1 cellular context compared by ENCODE assay signal in the genomic region with DNA sequence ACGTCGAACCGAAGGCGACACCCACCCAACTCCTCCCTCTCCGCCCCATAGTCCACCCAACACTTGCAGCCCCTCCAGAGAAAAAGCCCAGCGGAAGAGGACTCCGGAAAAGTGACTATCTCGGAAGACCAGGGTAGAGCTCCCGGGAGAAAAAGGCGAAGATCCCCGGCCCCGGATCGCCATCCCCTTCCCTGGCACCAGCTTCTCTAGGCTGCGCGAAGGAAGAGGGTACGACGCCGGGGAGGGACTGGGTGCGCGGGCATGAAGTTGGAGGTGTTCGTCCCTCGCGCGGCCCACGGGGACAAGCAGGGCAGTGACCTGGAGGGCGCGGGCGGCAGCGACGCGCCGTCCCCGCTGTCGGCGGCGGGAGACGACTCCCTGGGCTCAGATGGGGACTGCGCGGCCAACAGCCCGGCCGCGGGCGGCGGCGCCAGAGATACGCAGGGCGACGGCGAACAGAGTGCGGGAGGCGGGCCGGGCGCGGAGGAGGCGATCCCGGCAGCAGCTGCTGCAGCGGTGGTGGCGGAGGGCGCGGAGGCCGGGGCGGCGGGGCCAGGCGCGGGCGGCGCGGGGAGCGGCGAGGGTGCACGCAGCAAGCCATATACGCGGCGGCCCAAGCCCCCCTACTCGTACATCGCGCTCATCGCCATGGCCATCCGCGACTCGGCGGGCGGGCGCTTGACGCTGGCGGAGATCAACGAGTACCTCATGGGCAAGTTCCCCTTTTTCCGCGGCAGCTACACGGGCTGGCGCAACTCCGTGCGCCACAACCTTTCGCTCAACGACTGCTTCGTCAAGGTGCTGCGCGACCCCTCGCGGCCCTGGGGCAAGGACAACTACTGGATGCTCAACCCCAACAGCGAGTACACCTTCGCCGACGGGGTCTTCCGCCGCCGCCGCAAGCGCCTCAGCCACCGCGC.
A peak's percentile ranks its signal among the peaks of the same experiment; 100 is the strongest.
TF ChIP-seq lines count a peak whose summit lies in the region.

No MANE protein-coding gene starts in this region.

TF ChIP-seq in HepG2, 621 proteins besides CTCF, POLR2A, EP300 and RAD21 (continued from another document and continues in another):
- TF ChIP-seq, protein P1, sequence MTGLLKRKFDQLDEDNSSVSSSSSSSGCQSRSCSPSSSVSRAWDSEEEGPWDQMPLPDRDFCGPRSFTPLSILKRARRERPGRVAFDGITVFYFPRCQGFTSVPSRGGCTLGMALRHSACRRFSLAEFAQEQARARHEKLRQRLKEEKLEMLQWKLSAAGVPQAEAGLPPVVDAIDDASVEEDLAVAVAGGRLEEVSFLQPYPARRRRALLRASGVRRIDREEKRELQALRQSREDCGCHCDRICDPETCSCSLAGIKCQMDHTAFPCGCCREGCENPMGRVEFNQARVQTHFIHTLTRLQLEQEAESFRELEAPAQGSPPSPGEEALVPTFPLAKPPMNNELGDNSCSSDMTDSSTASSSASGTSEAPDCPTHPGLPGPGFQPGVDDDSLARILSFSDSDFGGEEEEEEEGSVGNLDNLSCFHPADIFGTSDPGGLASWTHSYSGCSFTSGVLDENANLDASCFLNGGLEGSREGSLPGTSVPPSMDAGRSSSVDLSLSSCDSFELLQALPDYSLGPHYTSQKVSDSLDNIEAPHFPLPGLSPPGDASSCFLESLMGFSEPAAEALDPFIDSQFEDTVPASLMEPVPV (CRISPR knock-in tag; IDR thresholded peaks at IDR 0.05) = 0 out of 2 replicates have a peak, but pooled peaks have one; percentile 42
- TF ChIP-seq NFYB (CRISPR knock-in tag; IDR thresholded peaks at IDR 0.05) (no peak), KDM2A (CRISPR knock-in tag; IDR thresholded peaks at IDR 0.05; ENCODE audit: borderline replicate concordance, low read depth) (peak; percentile 26; the same call in 1 of the 2 replicates), MIXL1 (CRISPR knock-in tag; IDR thresholded peaks at IDR 0.05) (no peak), TCF7 (IDR thresholded peaks at IDR 0.05; ENCODE audit: low read depth) (no peak), ZNF446 (CRISPR knock-in tag; IDR thresholded peaks at IDR 0.05) (0 out of 2 replicates have a peak, but pooled peaks have one; percentile 19), ZNF790 (CRISPR knock-in tag; IDR thresholded peaks at IDR 0.05; ENCODE audit: borderline replicate concordance) (no peak; the same call in 1 of the 2 replicates), ARHGAP35 (CRISPR knock-in tag; IDR thresholded peaks at IDR 0.05; ENCODE audit: borderline replicate concordance) (no peak; the same call in 1 of the 2 replicates), SALL1 (CRISPR knock-in tag; IDR thresholded peaks at IDR 0.05) (peak; percentile 69), RBM39 (IDR thresholded peaks at IDR 0.05; ENCODE audit: low read depth, low read length, poor library complexity, severe bottlenecking) (no peak), RXRA (CRISPR knock-in tag; IDR thresholded peaks at IDR 0.05) (no peak; the same call in 1 of the 2 replicates), ZNF230 (CRISPR knock-in tag; IDR thresholded peaks at IDR 0.05) (no peak), ZNF674 (CRISPR knock-in tag; IDR thresholded peaks at IDR 0.05; ENCODE audit: low read depth) (no peak), FOSL1 (CRISPR knock-in tag; IDR thresholded peaks at IDR 0.05; ENCODE audit: borderline replicate concordance) (no peak), SPEN (CRISPR knock-in tag; IDR thresholded peaks at IDR 0.05; ENCODE audit: low read depth) (peak; percentile 34), MED13 (CRISPR knock-in tag; IDR thresholded peaks at IDR 0.05) (peak; percentile 51; the same call in 1 of the 2 replicates), ZNF12 (CRISPR knock-in tag; IDR thresholded peaks at IDR 0.05) (no peak), ZNF232 (CRISPR knock-in tag; IDR thresholded peaks at IDR 0.05; ENCODE audit: borderline replicate concordance) (no peak), PCBP1 (IDR thresholded peaks at IDR 0.05; ENCODE audit: borderline replicate concordance, low read depth, low read length) (peak; percentile 25; the same call in 1 of the 2 replicates), SATB2 (CRISPR knock-in tag; IDR thresholded peaks at IDR 0.05) (no peak), ZNF138 (CRISPR knock-in tag; IDR thresholded peaks at IDR 0.05; ENCODE audit: low read depth) (peak; percentile 62; the same call in 1 of the 2 replicates), ISL2 (CRISPR knock-in tag; IDR thresholded peaks at IDR 0.05) (peak; percentile 16; the same call in 1 of the 2 replicates), HIVEP1 (CRISPR knock-in tag; IDR thresholded peaks at IDR 0.05) (no peak), GZF1 (CRISPR knock-in tag; IDR thresholded peaks at IDR 0.05) (no peak), ZSCAN22 (CRISPR knock-in tag; IDR thresholded peaks at IDR 0.05) (no peak; the same call in 1 of the 2 replicates), MXI1 (IDR thresholded peaks at IDR 0.05; ENCODE audit: borderline replicate concordance, low read depth, low read length) (no peak), SUZ12 (IDR thresholded peaks at IDR 0.05; ENCODE audit: low read depth, low read length) (no peak), JUND (CRISPR knock-in tag; IDR thresholded peaks at IDR 0.05) (no peak), CREM (IDR thresholded peaks at IDR 0.05) (no peak), CREM (CRISPR knock-in tag; IDR thresholded peaks at IDR 0.05) (no peak), NFIB (CRISPR knock-in tag; IDR thresholded peaks at IDR 0.05; ENCODE audit: borderline replicate concordance) (no peak), ATRX (CRISPR knock-in tag; IDR thresholded peaks at IDR 0.05; ENCODE audit: borderline replicate concordance) (no peak), BHLHE40 (IDR thresholded peaks at IDR 0.05; ENCODE audit: low read length) (no peak), ZNF543 (CRISPR knock-in tag; IDR thresholded peaks at IDR 0.05) (no peak; the same call in 1 of the 2 replicates)
- TF ChIP-seq, protein P2, sequence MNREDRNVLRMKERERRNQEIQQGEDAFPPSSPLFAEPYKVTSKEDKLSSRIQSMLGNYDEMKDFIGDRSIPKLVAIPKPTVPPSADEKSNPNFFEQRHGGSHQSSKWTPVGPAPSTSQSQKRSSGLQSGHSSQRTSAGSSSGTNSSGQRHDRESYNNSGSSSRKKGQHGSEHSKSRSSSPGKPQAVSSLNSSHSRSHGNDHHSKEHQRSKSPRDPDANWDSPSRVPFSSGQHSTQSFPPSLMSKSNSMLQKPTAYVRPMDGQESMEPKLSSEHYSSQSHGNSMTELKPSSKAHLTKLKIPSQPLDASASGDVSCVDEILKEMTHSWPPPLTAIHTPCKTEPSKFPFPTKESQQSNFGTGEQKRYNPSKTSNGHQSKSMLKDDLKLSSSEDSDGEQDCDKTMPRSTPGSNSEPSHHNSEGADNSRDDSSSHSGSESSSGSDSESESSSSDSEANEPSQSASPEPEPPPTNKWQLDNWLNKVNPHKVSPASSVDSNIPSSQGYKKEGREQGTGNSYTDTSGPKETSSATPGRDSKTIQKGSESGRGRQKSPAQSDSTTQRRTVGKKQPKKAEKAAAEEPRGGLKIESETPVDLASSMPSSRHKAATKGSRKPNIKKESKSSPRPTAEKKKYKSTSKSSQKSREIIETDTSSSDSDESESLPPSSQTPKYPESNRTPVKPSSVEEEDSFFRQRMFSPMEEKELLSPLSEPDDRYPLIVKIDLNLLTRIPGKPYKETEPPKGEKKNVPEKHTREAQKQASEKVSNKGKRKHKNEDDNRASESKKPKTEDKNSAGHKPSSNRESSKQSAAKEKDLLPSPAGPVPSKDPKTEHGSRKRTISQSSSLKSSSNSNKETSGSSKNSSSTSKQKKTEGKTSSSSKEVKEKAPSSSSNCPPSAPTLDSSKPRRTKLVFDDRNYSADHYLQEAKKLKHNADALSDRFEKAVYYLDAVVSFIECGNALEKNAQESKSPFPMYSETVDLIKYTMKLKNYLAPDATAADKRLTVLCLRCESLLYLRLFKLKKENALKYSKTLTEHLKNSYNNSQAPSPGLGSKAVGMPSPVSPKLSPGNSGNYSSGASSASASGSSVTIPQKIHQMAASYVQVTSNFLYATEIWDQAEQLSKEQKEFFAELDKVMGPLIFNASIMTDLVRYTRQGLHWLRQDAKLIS (CRISPR knock-in tag; IDR thresholded peaks at IDR 0.05) = peak; percentile 94
- TF ChIP-seq, protein P3, sequence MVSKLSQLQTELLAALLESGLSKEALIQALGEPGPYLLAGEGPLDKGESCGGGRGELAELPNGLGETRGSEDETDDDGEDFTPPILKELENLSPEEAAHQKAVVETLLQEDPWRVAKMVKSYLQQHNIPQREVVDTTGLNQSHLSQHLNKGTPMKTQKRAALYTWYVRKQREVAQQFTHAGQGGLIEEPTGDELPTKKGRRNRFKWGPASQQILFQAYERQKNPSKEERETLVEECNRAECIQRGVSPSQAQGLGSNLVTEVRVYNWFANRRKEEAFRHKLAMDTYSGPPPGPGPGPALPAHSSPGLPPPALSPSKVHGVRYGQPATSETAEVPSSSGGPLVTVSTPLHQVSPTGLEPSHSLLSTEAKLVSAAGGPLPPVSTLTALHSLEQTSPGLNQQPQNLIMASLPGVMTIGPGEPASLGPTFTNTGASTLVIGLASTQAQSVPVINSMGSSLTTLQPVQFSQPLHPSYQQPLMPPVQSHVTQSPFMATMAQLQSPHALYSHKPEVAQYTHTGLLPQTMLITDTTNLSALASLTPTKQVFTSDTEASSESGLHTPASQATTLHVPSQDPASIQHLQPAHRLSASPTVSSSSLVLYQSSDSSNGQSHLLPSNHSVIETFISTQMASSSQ (IDR thresholded peaks at IDR 0.05; ENCODE audit: low read depth) = no peak
- TF ChIP-seq, protein P3 (CRISPR knock-in tag; IDR thresholded peaks at IDR 0.05; ENCODE audit: borderline replicate concordance) = no peak
- TF ChIP-seq, protein P4, sequence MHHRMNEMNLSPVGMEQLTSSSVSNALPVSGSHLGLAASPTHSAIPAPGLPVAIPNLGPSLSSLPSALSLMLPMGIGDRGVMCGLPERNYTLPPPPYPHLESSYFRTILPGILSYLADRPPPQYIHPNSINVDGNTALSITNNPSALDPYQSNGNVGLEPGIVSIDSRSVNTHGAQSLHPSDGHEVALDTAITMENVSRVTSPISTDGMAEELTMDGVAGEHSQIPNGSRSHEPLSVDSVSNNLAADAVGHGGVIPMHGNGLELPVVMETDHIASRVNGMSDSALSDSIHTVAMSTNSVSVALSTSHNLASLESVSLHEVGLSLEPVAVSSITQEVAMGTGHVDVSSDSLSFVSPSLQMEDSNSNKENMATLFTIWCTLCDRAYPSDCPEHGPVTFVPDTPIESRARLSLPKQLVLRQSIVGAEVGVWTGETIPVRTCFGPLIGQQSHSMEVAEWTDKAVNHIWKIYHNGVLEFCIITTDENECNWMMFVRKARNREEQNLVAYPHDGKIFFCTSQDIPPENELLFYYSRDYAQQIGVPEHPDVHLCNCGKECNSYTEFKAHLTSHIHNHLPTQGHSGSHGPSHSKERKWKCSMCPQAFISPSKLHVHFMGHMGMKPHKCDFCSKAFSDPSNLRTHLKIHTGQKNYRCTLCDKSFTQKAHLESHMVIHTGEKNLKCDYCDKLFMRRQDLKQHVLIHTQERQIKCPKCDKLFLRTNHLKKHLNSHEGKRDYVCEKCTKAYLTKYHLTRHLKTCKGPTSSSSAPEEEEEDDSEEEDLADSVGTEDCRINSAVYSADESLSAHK (CRISPR knock-in tag; IDR thresholded peaks at IDR 0.05; ENCODE audit: borderline replicate concordance) = no peak; the same call in 1 of the 2 replicates
- TF ChIP-seq, protein P5, sequence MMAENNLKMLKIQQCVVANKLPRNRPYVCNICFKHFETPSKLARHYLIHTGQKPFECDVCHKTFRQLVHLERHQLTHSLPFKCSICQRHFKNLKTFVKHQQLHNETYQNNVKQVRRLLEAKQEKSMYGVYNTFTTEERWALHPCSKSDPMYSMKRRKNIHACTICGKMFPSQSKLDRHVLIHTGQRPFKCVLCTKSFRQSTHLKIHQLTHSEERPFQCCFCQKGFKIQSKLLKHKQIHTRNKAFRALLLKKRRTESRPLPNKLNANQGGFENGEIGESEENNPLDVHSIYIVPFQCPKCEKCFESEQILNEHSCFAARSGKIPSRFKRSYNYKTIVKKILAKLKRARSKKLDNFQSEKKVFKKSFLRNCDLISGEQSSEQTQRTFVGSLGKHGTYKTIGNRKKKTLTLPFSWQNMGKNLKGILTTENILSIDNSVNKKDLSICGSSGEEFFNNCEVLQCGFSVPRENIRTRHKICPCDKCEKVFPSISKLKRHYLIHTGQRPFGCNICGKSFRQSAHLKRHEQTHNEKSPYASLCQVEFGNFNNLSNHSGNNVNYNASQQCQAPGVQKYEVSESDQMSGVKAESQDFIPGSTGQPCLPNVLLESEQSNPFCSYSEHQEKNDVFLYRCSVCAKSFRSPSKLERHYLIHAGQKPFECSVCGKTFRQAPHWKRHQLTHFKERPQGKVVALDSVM (CRISPR knock-in tag; IDR thresholded peaks at IDR 0.05) = no peak
- TF ChIP-seq, protein P6, sequence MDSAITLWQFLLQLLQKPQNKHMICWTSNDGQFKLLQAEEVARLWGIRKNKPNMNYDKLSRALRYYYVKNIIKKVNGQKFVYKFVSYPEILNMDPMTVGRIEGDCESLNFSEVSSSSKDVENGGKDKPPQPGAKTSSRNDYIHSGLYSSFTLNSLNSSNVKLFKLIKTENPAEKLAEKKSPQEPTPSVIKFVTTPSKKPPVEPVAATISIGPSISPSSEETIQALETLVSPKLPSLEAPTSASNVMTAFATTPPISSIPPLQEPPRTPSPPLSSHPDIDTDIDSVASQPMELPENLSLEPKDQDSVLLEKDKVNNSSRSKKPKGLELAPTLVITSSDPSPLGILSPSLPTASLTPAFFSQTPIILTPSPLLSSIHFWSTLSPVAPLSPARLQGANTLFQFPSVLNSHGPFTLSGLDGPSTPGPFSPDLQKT (CRISPR knock-in tag; IDR thresholded peaks at IDR 0.05; ENCODE audit: borderline replicate concordance) = no peak
- TF ChIP-seq, protein P7, sequence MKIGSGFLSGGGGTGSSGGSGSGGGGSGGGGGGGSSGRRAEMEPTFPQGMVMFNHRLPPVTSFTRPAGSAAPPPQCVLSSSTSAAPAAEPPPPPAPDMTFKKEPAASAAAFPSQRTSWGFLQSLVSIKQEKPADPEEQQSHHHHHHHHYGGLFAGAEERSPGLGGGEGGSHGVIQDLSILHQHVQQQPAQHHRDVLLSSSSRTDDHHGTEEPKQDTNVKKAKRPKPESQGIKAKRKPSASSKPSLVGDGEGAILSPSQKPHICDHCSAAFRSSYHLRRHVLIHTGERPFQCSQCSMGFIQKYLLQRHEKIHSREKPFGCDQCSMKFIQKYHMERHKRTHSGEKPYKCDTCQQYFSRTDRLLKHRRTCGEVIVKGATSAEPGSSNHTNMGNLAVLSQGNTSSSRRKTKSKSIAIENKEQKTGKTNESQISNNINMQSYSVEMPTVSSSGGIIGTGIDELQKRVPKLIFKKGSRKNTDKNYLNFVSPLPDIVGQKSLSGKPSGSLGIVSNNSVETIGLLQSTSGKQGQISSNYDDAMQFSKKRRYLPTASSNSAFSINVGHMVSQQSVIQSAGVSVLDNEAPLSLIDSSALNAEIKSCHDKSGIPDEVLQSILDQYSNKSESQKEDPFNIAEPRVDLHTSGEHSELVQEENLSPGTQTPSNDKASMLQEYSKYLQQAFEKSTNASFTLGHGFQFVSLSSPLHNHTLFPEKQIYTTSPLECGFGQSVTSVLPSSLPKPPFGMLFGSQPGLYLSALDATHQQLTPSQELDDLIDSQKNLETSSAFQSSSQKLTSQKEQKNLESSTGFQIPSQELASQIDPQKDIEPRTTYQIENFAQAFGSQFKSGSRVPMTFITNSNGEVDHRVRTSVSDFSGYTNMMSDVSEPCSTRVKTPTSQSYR (CRISPR knock-in tag; IDR thresholded peaks at IDR 0.05; ENCODE audit: borderline replicate concordance) = no peak
